In the genomic region with DNA sequence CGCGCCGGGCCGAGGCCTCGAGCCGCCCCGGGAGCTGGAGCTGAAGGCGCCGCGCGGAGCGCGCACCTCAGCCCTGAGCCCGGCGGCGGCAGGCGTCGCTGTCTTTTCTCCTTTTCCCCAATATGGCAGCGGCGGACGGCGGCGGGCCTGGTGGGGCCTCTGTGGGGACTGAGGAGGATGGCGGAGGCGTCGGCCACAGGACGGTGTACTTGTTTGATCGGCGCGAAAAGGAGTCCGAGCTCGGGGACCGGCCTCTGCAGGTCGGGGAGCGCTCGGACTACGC, we compare ENCODE assay signal across 8 cellular contexts. TPM values are rescaled to one million over a fixed set of nuclear protein-coding genes. Genes with fewer than 3 reads are reported as not detected.
DNase-seq lines count a peak whose midpoint lies in the region; ATAC-seq lines count a peak whose summit lies in the region.

No MANE protein-coding gene starts in this region.

- H3K4me1 Mint-ChIP-seq in activated CD4-positive, alpha-beta T cell treated with anti-CD3 and anti-CD28 coated beads, Interleukin-2, amount 10 ng/mL, durations not matched to agents 7 days and 5 days, result peaks cover 46% of the 10 kb centered on the region
- peaks cover 21% of the 10 kb centered on the region for H3K4me1 Mint-ChIP-seq in activated naive CD8-positive, alpha-beta T cell treated with anti-CD3 and anti-CD28 coated beads, Interleukin-2, amount 10 ng/mL, durations not matched to agents 7 days and 5 days

- peak overlapping the region; percentile 97 for H3K27ac Mint-ChIP-seq in activated CD4-positive, alpha-beta T cell treated with anti-CD3 and anti-CD28 coated beads, Interleukin-2, amount 10 ng/mL, durations not matched to agents 7 days and 5 days
- peak overlapping the region; percentile 94 for H3K27ac Mint-ChIP-seq in activated naive CD8-positive, alpha-beta T cell treated with anti-CD3 and anti-CD28 coated beads, Interleukin-2, amount 10 ng/mL, durations not matched to agents 7 days and 5 days

- peaks cover 42% of the 10 kb centered on the region for H3K36me3 Mint-ChIP-seq in activated CD4-positive, alpha-beta T cell treated with anti-CD3 and anti-CD28 coated beads, Interleukin-2, amount 10 ng/mL, durations not matched to agents 7 days and 5 days (ENCODE audit: low read depth)
- peaks cover 24% of the 10 kb centered on the region for H3K36me3 Mint-ChIP-seq in activated naive CD8-positive, alpha-beta T cell treated with anti-CD3 and anti-CD28 coated beads, Interleukin-2, amount 10 ng/mL, durations not matched to agents 7 days and 5 days

- peak overlapping the region; percentile 85 for H3K4me3 Mint-ChIP-seq in activated CD4-positive, alpha-beta T cell treated with anti-CD3 and anti-CD28 coated beads, Interleukin-2, amount 10 ng/mL, durations not matched to agents 7 days and 5 days
- peak overlapping the region; percentile 94 for H3K4me3 Mint-ChIP-seq in activated naive CD8-positive, alpha-beta T cell treated with anti-CD3 and anti-CD28 coated beads, Interleukin-2, amount 10 ng/mL, durations not matched to agents 7 days and 5 days

- no peak for DNase-seq in activated CD4-positive, alpha-beta T cell treated with anti-CD3 and anti-CD28 coated beads, Interleukin-2, amount 10 ng/mL, durations not matched to agents 7 days and 5 days
- no peak for DNase-seq in activated CD4-positive, alpha-beta T cell treated with anti-CD3 and anti-CD28 coated beads, Interleukin-2, amount 50 U/mL, for 4 hours
- DNase-seq in activated naive CD8-positive, alpha-beta T cell treated with anti-CD3 and anti-CD28 coated beads, Interleukin-2, amount 10 ng/mL, durations not matched to agents 7 days and 5 days, result no peak
- peak; percentile 43 for DNase-seq in kidney glomerular epithelial cell (lab: John Stamatoyannopoulos, UW)
- DNase-seq in NCI-H1436 (lab: John Stamatoyannopoulos, UW), result no peak
- no peak for DNase-seq in iPS-NIHi11 (ENCODE audit: low spot score)

- CTCF ChIA-PET in activated CD4-positive, alpha-beta T cell treated with anti-CD3 and anti-CD28 coated beads, Interleukin-2, amount 10 ng/mL, durations not matched to agents 7 days and 5 days (lab: Charles Lee), result interaction anchor here (0.6 to 1.7 kb wide), 7 partner anchors 16 to 97 kb away, joined by 3 to 5 read pairs (median 3); no protein-coding TSS in a partner anchor

- H3K27me3 Mint-ChIP-seq in activated CD4-positive, alpha-beta T cell treated with anti-CD3 and anti-CD28 coated beads, Interleukin-2, amount 10 ng/mL, durations not matched to agents 7 days and 5 days, result no peaks in the 10 kb centered on the region
- H3K27me3 Mint-ChIP-seq in activated naive CD8-positive, alpha-beta T cell treated with anti-CD3 and anti-CD28 coated beads, Interleukin-2, amount 10 ng/mL, durations not matched to agents 7 days and 5 days, result no peaks in the 10 kb centered on the region

- peak; percentile 13 for ATAC-seq in HG03378 (IDR thresholded peaks at IDR 0.05; ENCODE audit: unreplicated experiment)
- no peak for ATAC-seq in activated naive CD8-positive, alpha-beta T cell treated with anti-CD3 and anti-CD28 coated beads, Interleukin-2, amount 10 ng/mL, durations not matched to agents 7 days and 5 days (ENCODE audit: low read depth)

- H3K27ac ChIP-seq in temporal lobe (ENCODE audit: low read depth, low read length), result peak overlapping the region; percentile 72

- no peaks in the 10 kb centered on the region for H3K9me3 Mint-ChIP-seq in activated CD4-positive, alpha-beta T cell treated with anti-CD3 and anti-CD28 coated beads, Interleukin-2, amount 10 ng/mL, durations not matched to agents 7 days and 5 days
- no peaks in the 10 kb centered on the region for H3K9me3 Mint-ChIP-seq in activated naive CD8-positive, alpha-beta T cell treated with anti-CD3 and anti-CD28 coated beads, Interleukin-2, amount 10 ng/mL, durations not matched to agents 7 days and 5 days

- POLR2A ChIA-PET in activated CD4-positive, alpha-beta T cell treated with anti-CD3 and anti-CD28 coated beads, Interleukin-2, amount 10 ng/mL, durations not matched to agents 7 days and 5 days (lab: Charles Lee), result interaction anchor here (0.8 to 1.1 kb wide), 2 partner anchors 9 to 84 kb away, joined by 3 to 4 read pairs; no protein-coding TSS in a partner anchor
- POLR2A ChIA-PET in activated naive CD8-positive, alpha-beta T cell treated with anti-CD3 and anti-CD28 coated beads, Interleukin-2, amount 10 ng/mL, durations not matched to agents 7 days and 5 days (lab: Charles Lee), result interaction anchor here (0.6 to 4.5 kb wide), 21 partner anchors 10 to 594 kb away, joined by 3 to 159 read pairs (median 6); a partner anchor contains a TSS

RNA-seq across cellular contexts. Expression of a gene that starts 0.4 kb away (rescaled TPM):
- 100 to 1,000 TPM; 195 to 215 TPM for total RNA-seq in activated CD4-positive, alpha-beta T cell treated with anti-CD3 and anti-CD28 coated beads, Interleukin-2, amount 10 ng/mL, durations not matched to agents 7 days and 5 days
- 100 to 1,000 TPM; 171 to 177 TPM for total RNA-seq in activated naive CD8-positive, alpha-beta T cell treated with anti-CD3 and anti-CD28 coated beads, Interleukin-2, amount 10 ng/mL, durations not matched to agents 7 days and 5 days
- 152 TPM for total RNA-seq in temporal lobe
